16 cellular contexts compared by ENCODE assay signal in genomic region chr10:29583674-29584073, GRCh38. TPM values are rescaled to one million over a fixed set of nuclear protein-coding genes. Genes with fewer than 3 reads are reported as not detected.
DNase-seq lines count a peak whose midpoint lies in the region; ATAC-seq and TF ChIP-seq lines count a peak whose summit lies in the region.
"Had no signal": no experiment of that assay in that cellular context is flagged by ENCODE, and none has a peak within 500 bp of the region (broad histone marks: within the 10 kb centered on the region; RNA-seq: fewer than 3 reads in every experiment).

No MANE protein-coding gene starts in this region.

- H3K27ac Mint-ChIP-seq in activated CD8-positive, alpha-beta T cell treated with anti-CD3 and anti-CD28 coated beads for 36 hours: no peak overlapping the region
- no peak overlapping the region for H3K27ac Mint-ChIP-seq in activated CD8-positive, alpha-beta T cell treated with anti-CD3 and anti-CD28 coated beads, Interleukin-2, amount 10 ng/mL, durations not matched to agents 7 days and 5 days
- no peak overlapping the region for H3K27ac Mint-ChIP-seq in T-helper 2 cell treated with Interferon-gamma antibody and Interleukin-4, amounts not matched to agents 5 μg/mL and 100 μg/mL, for 36 hours
- H3K27ac Mint-ChIP-seq in activated CD4-positive, alpha-beta T cell treated with anti-CD3 and anti-CD28 coated beads, Interleukin-2, amount 10 ng/mL, durations not matched to agents 24 days and 14 days: no peak overlapping the region
- H3K27ac Mint-ChIP-seq: immature natural killer cell had no signal

- TF ChIP-seq CTCF in activated CD8-positive, alpha-beta T cell treated with anti-CD3 and anti-CD28 coated beads for 36 hours (IDR thresholded peaks at IDR 0.05): no peak
- TF ChIP-seq CTCF in gastroesophageal sphincter (IDR thresholded peaks at IDR 0.05): no peak

- no peaks in the 10 kb centered on the region for H3K27me3 Mint-ChIP-seq in activated CD8-positive, alpha-beta T cell treated with anti-CD3 and anti-CD28 coated beads for 36 hours
- no peaks in the 10 kb centered on the region for H3K27me3 Mint-ChIP-seq in activated CD8-positive, alpha-beta T cell treated with anti-CD3 and anti-CD28 coated beads, Interleukin-2, amount 10 ng/mL, durations not matched to agents 7 days and 5 days (ENCODE audit: low read depth)
- H3K27me3 Mint-ChIP-seq in T-helper 2 cell treated with Interferon-gamma antibody and Interleukin-4, amounts not matched to agents 5 μg/mL and 100 μg/mL, for 36 hours (ENCODE audit: low read depth): no peaks in the 10 kb centered on the region
- no peaks in the 10 kb centered on the region for H3K27me3 Mint-ChIP-seq in activated CD4-positive, alpha-beta T cell treated with anti-CD3 and anti-CD28 coated beads, Interleukin-2, amount 10 ng/mL, durations not matched to agents 24 days and 14 days
- H3K27me3 Mint-ChIP-seq: CD4-positive, alpha-beta memory T cell had no signal

- H3K4me3 Mint-ChIP-seq in activated CD8-positive, alpha-beta T cell treated with anti-CD3 and anti-CD28 coated beads for 36 hours: no peak overlapping the region
- H3K4me3 Mint-ChIP-seq in activated CD8-positive, alpha-beta T cell treated with anti-CD3 and anti-CD28 coated beads, Interleukin-2, amount 10 ng/mL, durations not matched to agents 7 days and 5 days: no peak overlapping the region
- no peak overlapping the region for H3K4me3 Mint-ChIP-seq in T-helper 2 cell treated with Interferon-gamma antibody and Interleukin-4, amounts not matched to agents 5 μg/mL and 100 μg/mL, for 36 hours
- no peak overlapping the region for H3K4me3 Mint-ChIP-seq in activated CD4-positive, alpha-beta T cell treated with anti-CD3 and anti-CD28 coated beads, Interleukin-2, amount 10 ng/mL, durations not matched to agents 24 days and 14 days
- H3K4me3 Mint-ChIP-seq: immature natural killer cell had no signal

- H3K9me3 Mint-ChIP-seq in activated CD8-positive, alpha-beta T cell treated with anti-CD3 and anti-CD28 coated beads for 36 hours: no peaks in the 10 kb centered on the region
- H3K9me3 Mint-ChIP-seq in activated CD8-positive, alpha-beta T cell treated with anti-CD3 and anti-CD28 coated beads, Interleukin-2, amount 10 ng/mL, durations not matched to agents 7 days and 5 days (ENCODE audit: insufficient read depth): no peaks in the 10 kb centered on the region
- H3K9me3 Mint-ChIP-seq in T-helper 2 cell treated with Interferon-gamma antibody and Interleukin-4, amounts not matched to agents 5 μg/mL and 100 μg/mL, for 36 hours: peaks cover 5% of the 10 kb centered on the region
- no peaks in the 10 kb centered on the region for H3K9me3 Mint-ChIP-seq in activated CD4-positive, alpha-beta T cell treated with anti-CD3 and anti-CD28 coated beads, Interleukin-2, amount 10 ng/mL, durations not matched to agents 24 days and 14 days
- H3K9me3 Mint-ChIP-seq: CD4-positive, alpha-beta memory T cell; immature natural killer cell had no signal

- peak; percentile 48 for ATAC-seq in activated CD8-positive, alpha-beta T cell treated with anti-CD3 and anti-CD28 coated beads for 36 hours
- no peak for ATAC-seq in activated CD8-positive, alpha-beta T cell treated with anti-CD3 and anti-CD28 coated beads, Interleukin-2, amount 10 ng/mL, durations not matched to agents 7 days and 5 days
- ATAC-seq in gastroesophageal sphincter: no peak

- H3K36me3 ChIP-seq in gastroesophageal sphincter: peaks cover 0 to 10% of the 10 kb centered on the region in 2 donors
- H3K36me3 ChIP-seq in skeletal muscle tissue (ENCODE audit: control insufficient read depth in 3 of 3, insufficient read depth in 3 of 3, low read length in 3 of 3): peaks cover 6 to 8% (median 6%) of the 10 kb centered on the region in 3 donors
- H3K36me3 ChIP-seq: spleen had no signal

- H3K9ac ChIP-seq in skeletal muscle tissue (ENCODE audit: low read depth in 1 of 3, low read length in 3 of 3): peak overlapping the region in 2 of 3 donors; percentile 3 to 68

- DNase-seq in activated CD8-positive, alpha-beta T cell treated with anti-CD3 and anti-CD28 coated beads for 36 hours: peak; percentile 16
- DNase-seq in activated CD8-positive, alpha-beta T cell treated with anti-CD3 and anti-CD28 coated beads, Interleukin-2, amount 10 ng/mL, durations not matched to agents 7 days and 5 days: no peak
- DNase-seq in T-helper 2 cell treated with Interferon-gamma antibody and Interleukin-4, amounts not matched to agents 5 μg/mL and 100 μg/mL, for 36 hours (ENCODE audit: low spot score): peak; percentile 19
- DNase-seq in activated CD4-positive, alpha-beta T cell treated with anti-CD3 and anti-CD28 coated beads, Interleukin-2, amount 10 ng/mL, durations not matched to agents 24 days and 14 days: no peak
- DNase-seq in mucosa of gallbladder (ENCODE audit: low spot score) (no peak), NOMO-1 treated with DMSO at 0.1 percent for 48 hours (lab: John Stamatoyannopoulos, UW; ENCODE audit: unreplicated experiment) (no peak)
- DNase-seq: CD4-positive, alpha-beta memory T cell; effector CD4-positive, alpha-beta T cell; foreskin fibroblast; GDM1; immature natural killer cell; NCI-H1694; spleen had no signal

- H3K27ac ChIP-seq in gastroesophageal sphincter (peak overlapping the region; percentile 8 to 81 (median 74)), skeletal muscle tissue (ENCODE audit: low read depth, low read length) (peak overlapping the region; percentile 90)
- H3K27ac ChIP-seq: SK-N-MC, spleen had no signal

- no peaks in the 10 kb centered on the region for H3K36me3 Mint-ChIP-seq in activated CD8-positive, alpha-beta T cell treated with anti-CD3 and anti-CD28 coated beads for 36 hours (ENCODE audit: low read depth)
- H3K36me3 Mint-ChIP-seq in activated CD8-positive, alpha-beta T cell treated with anti-CD3 and anti-CD28 coated beads, Interleukin-2, amount 10 ng/mL, durations not matched to agents 7 days and 5 days (ENCODE audit: low read depth): no peaks in the 10 kb centered on the region
- no peaks in the 10 kb centered on the region for H3K36me3 Mint-ChIP-seq in T-helper 2 cell treated with Interferon-gamma antibody and Interleukin-4, amounts not matched to agents 5 μg/mL and 100 μg/mL, for 36 hours (ENCODE audit: low read depth)
- H3K36me3 Mint-ChIP-seq in activated CD4-positive, alpha-beta T cell treated with anti-CD3 and anti-CD28 coated beads, Interleukin-2, amount 10 ng/mL, durations not matched to agents 24 days and 14 days (ENCODE audit: low read depth): no peaks in the 10 kb centered on the region

- H3K4me1 Mint-ChIP-seq in activated CD8-positive, alpha-beta T cell treated with anti-CD3 and anti-CD28 coated beads for 36 hours (ENCODE audit: low read depth): peaks cover 19% of the 10 kb centered on the region
- H3K4me1 Mint-ChIP-seq in activated CD8-positive, alpha-beta T cell treated with anti-CD3 and anti-CD28 coated beads, Interleukin-2, amount 10 ng/mL, durations not matched to agents 7 days and 5 days (ENCODE audit: low read depth): peaks cover 9% of the 10 kb centered on the region
- peaks cover 12% of the 10 kb centered on the region for H3K4me1 Mint-ChIP-seq in T-helper 2 cell treated with Interferon-gamma antibody and Interleukin-4, amounts not matched to agents 5 μg/mL and 100 μg/mL, for 36 hours (ENCODE audit: low read depth)
- peaks cover 5% of the 10 kb centered on the region for H3K4me1 Mint-ChIP-seq in activated CD4-positive, alpha-beta T cell treated with anti-CD3 and anti-CD28 coated beads, Interleukin-2, amount 10 ng/mL, durations not matched to agents 24 days and 14 days

- peaks cover 9 to 95% (median 17%) of the 10 kb centered on the region in 3 donors for H3K4me1 ChIP-seq in gastroesophageal sphincter
- peaks cover 43 to 83% (median 73%) of the 10 kb centered on the region in 3 donors for H3K4me1 ChIP-seq in skeletal muscle tissue (ENCODE audit: control insufficient read depth in 3 of 3, insufficient read depth in 3 of 3, low read length in 3 of 3)

- POLR2A ChIA-PET in activated CD8-positive, alpha-beta T cell treated with anti-CD3 and anti-CD28 coated beads for 36 hours (lab: Charles Lee): no interaction called here
- POLR2A ChIA-PET in activated CD8-positive, alpha-beta T cell treated with anti-CD3 and anti-CD28 coated beads, Interleukin-2, amount 10 ng/mL, durations not matched to agents 7 days and 5 days (lab: Charles Lee): no interaction called here

- intact Hi-C loops in activated CD8-positive, alpha-beta T cell treated with anti-CD3 and anti-CD28 coated beads for 36 hours (cut with micrococcal nuclease): no loop called here
- intact Hi-C loops in activated CD4-positive, alpha-beta T cell treated with anti-CD3 and anti-CD28 coated beads, Interleukin-2, amount 10 ng/mL, durations not matched to agents 24 days and 14 days (cut with micrococcal nuclease): no loop called here

- H3K27me3 ChIP-seq in gastroesophageal sphincter (no peaks in the 10 kb centered on the region), skeletal muscle tissue (ENCODE audit: control insufficient read depth in 3 of 3, insufficient read depth in 3 of 3, low read length in 3 of 3) (no peaks in the 10 kb centered on the region)
- H3K27me3 ChIP-seq: spleen had no signal

- no peaks in the 10 kb centered on the region for H3K9me3 ChIP-seq in gastroesophageal sphincter
- no peaks in the 10 kb centered on the region for H3K9me3 ChIP-seq in skeletal muscle tissue (ENCODE audit: control insufficient read depth in 3 of 3, low read length in 3 of 3)
- H3K9me3 ChIP-seq: spleen had no signal

- H3K4me3 ChIP-seq in gastroesophageal sphincter (no peak overlapping the region), skeletal muscle tissue (ENCODE audit: low read length in 3 of 3) (no peak overlapping the region)
- H3K4me3 ChIP-seq: SK-N-MC, spleen had no signal

- 48 to 89% methylated on average over 3 to 7 of the region's 9 CpGs for WGBS in gastroesophageal sphincter (ENCODE audit: low coverage in 1 of 2), 2 donors

- CTCF ChIA-PET in activated CD8-positive, alpha-beta T cell treated with anti-CD3 and anti-CD28 coated beads for 36 hours (lab: Charles Lee): interaction anchor here (0.9 to 1.2 kb wide), 2 partner anchors 87 to 151 kb away, joined by 3 read pairs; no protein-coding TSS in a partner anchor
- CTCF ChIA-PET in activated CD8-positive, alpha-beta T cell treated with anti-CD3 and anti-CD28 coated beads, Interleukin-2, amount 10 ng/mL, durations not matched to agents 7 days and 5 days (lab: Charles Lee): no interaction called here

- TF ChIP-seq EP300 in gastroesophageal sphincter (IDR thresholded peaks at IDR 0.05): no peak

- no peak for TF ChIP-seq POLR2A in gastroesophageal sphincter (IDR thresholded peaks at IDR 0.05)

RNA-seq across cellular contexts. Expression of gene SVIL, which starts 51.1 kb away (rescaled TPM):
- 1 to 10 TPM; 7.9 to 8.9 TPM for total RNA-seq in activated CD8-positive, alpha-beta T cell treated with anti-CD3 and anti-CD28 coated beads for 36 hours
- 10 to 100 TPM; 11.2 to 13.0 TPM for total RNA-seq in activated CD8-positive, alpha-beta T cell treated with anti-CD3 and anti-CD28 coated beads, Interleukin-2, amount 10 ng/mL, durations not matched to agents 7 days and 5 days
- 1,000 to 10,000 TPM in 2 of 4 donors, 100 to 1,000 TPM in 2; 585 to 1,262 (median 942) TPM for total RNA-seq in gastroesophageal sphincter
- total RNA-seq in skeletal muscle tissue: 153 TPM
- 8.6 and 10.1 TPM in 2 replicates for total RNA-seq in activated CD4-positive, alpha-beta T cell treated with anti-CD3 and anti-CD28 coated beads, Interleukin-2, amount 10 ng/mL, durations not matched to agents 24 days and 14 days
- 284 TPM for total RNA-seq in mucosa of gallbladder

Comparison
In these comparisons a context has a peak if more than half of its experiments do, and no peak if none do; other contexts are left out.
1. DNase-seq: peak in activated CD8-positive, alpha-beta T cell treated with anti-CD3 and anti-CD28 coated beads for 36 hours (single experiment) and T-helper 2 cell treated with Interferon-gamma antibody and Interleukin-4, amounts not matched to agents 5 μg/mL and 100 μg/mL, for 36 hours (single experiment); none in activated CD8-positive, alpha-beta T cell treated with anti-CD3 and anti-CD28 coated beads, Interleukin-2, amount 10 ng/mL, durations not matched to agents 7 days and 5 days (single experiment), activated CD4-positive, alpha-beta T cell treated with anti-CD3 and anti-CD28 coated beads, Interleukin-2, amount 10 ng/mL, durations not matched to agents 24 days and 14 days (single experiment), mucosa of gallbladder (single experiment) and NOMO-1 treated with DMSO at 0.1 percent for 48 hours (single experiment).
2. RNA of gene SVIL, which starts 51.1 kb away (total RNA-seq): 585 to 1,262 TPM in gastroesophageal sphincter, 284 TPM in mucosa of gallbladder (single experiment) and 153 TPM in skeletal muscle tissue (single experiment); 11.2 to 13.0 TPM in activated CD8-positive, alpha-beta T cell treated with anti-CD3 and anti-CD28 coated beads, Interleukin-2, amount 10 ng/mL, durations not matched to agents 7 days and 5 days, 8.6 to 10.1 TPM in activated CD4-positive, alpha-beta T cell treated with anti-CD3 and anti-CD28 coated beads, Interleukin-2, amount 10 ng/mL, durations not matched to agents 24 days and 14 days and 7.9 to 8.9 TPM in activated CD8-positive, alpha-beta T cell treated with anti-CD3 and anti-CD28 coated beads for 36 hours; every median in the first group is over 10 times any median in the second.